In the genomic region with DNA sequence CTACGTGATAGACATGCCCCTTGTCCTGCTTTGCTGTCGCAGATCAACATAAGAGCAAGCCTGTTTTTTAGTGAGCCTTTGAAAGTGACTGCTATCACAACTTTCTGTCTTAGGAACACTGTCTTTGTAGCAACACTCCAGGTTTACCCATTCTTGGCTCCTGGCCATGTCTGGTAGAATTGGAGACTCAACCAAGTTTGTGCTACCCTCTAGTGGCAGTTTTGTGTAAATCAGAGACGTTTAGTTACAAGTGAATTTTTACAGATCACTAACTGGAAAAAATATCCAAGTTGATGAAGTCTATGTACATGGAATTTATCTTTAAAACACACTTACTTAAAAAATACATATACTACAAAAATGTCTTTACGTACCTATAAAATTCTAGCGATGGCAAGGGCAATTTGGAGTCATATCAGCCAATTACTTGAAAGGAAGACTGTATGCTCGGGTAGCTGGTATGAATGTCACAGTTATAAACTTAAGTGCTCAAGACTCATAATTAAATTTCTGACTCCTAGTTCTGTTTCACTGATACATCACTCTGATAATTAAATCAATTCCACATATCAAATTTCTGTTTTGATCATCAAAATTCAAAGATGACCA, we compare ENCODE assay signal across 8 cellular contexts.
DNase-seq lines count a peak whose midpoint lies in the region; ATAC-seq, FAIRE-seq and TF ChIP-seq lines count a peak whose summit lies in the region.

No MANE protein-coding gene starts in this region.

- FAIRE-seq in frontal cortex (lab: Jason Lieb, UNC): peak; percentile 95

- TF ChIP-seq POLR2A in ovary (IDR thresholded peaks at IDR 0.05): no peak

- intact Hi-C loops in ovary (cut with DNase I): no loop called here

- peaks cover 12% of the 10 kb centered on the region for H3K27me3 Mint-ChIP-seq in T-helper 2 cell treated with Interferon-gamma antibody and Interleukin-4, amounts not matched to agents 5 μg/mL and 100 μg/mL, for 36 hours (ENCODE audit: low read depth)

- no peak overlapping the region for H3K27ac Mint-ChIP-seq in T-helper 2 cell treated with Interferon-gamma antibody and Interleukin-4, amounts not matched to agents 5 μg/mL and 100 μg/mL, for 36 hours

- no peaks in the 10 kb centered on the region for H3K27me3 ChIP-seq in ovary

- H3K4me3 Mint-ChIP-seq in T-helper 2 cell treated with Interferon-gamma antibody and Interleukin-4, amounts not matched to agents 5 μg/mL and 100 μg/mL, for 36 hours: no peak overlapping the region

- no peaks in the 10 kb centered on the region for H3K9me3 Mint-ChIP-seq in T-helper 2 cell treated with Interferon-gamma antibody and Interleukin-4, amounts not matched to agents 5 μg/mL and 100 μg/mL, for 36 hours

- no peak overlapping the region for H3K4me3 ChIP-seq in ovary

- no peak overlapping the region for H3K27ac ChIP-seq in ovary

- no peaks in the 10 kb centered on the region for H3K4me1 ChIP-seq in ovary (ENCODE audit: insufficient read depth)

- H3K36me3 Mint-ChIP-seq in T-helper 2 cell treated with Interferon-gamma antibody and Interleukin-4, amounts not matched to agents 5 μg/mL and 100 μg/mL, for 36 hours (ENCODE audit: low read depth): no peaks in the 10 kb centered on the region

- 23 to 29% (median 26%) methylated on average over 6 of the region's 6 CpGs for whole genome bisulfite sequencing in ovary, 3 donors

- H3K36me3 ChIP-seq in ovary: no peaks in the 10 kb centered on the region

- H3K9me3 ChIP-seq in ovary: no peaks in the 10 kb centered on the region

- peak; percentile 21 to 53 (median 33) for TF ChIP-seq CTCF in ovary (IDR thresholded peaks at IDR 0.05)

- peak; percentile 80 for ATAC-seq in GM21423 (IDR thresholded peaks at IDR 0.05; ENCODE audit: unreplicated experiment)

- H3K4me1 Mint-ChIP-seq in T-helper 2 cell treated with Interferon-gamma antibody and Interleukin-4, amounts not matched to agents 5 μg/mL and 100 μg/mL, for 36 hours (ENCODE audit: low read depth): no peaks in the 10 kb centered on the region

- DNase-seq in ELR (ENCODE audit: low read depth) (peak; percentile 87), HS-5 (ENCODE audit: low read depth) (peak; percentile 60), NCI-H82 (lab: John Stamatoyannopoulos, UW) (peak; percentile 89), frontal cortex (ENCODE audit: low spot score in 2 of 2) (peak; percentile 16 to 38), ovary (peak in 4 of 5 donors; percentile 35 to 69 (median 64))
- peak; percentile 14 for DNase-seq in activated CD8-positive, alpha-beta memory T cell treated with anti-CD3 and anti-CD28 coated beads, Interleukin-2, amount 50 U/mL, for 4 hours
- DNase-seq in T-helper 2 cell treated with Interferon-gamma antibody and Interleukin-4, amounts not matched to agents 5 μg/mL and 100 μg/mL, for 36 hours (ENCODE audit: low spot score): no peak

- no peak for TF ChIP-seq EP300 in ovary (IDR thresholded peaks at IDR 0.05)
